Comparison of ENCODE assay signal across 22 cellular contexts in genomic region chr11:74646964-74647363, GRCh38. TPM values are rescaled to one million over a fixed set of nuclear protein-coding genes. Genes with fewer than 3 reads are reported as not detected.
A peak's percentile ranks its signal among the peaks of the same experiment; 100 is the strongest.
DNase-seq lines count a peak whose midpoint lies in the region; ATAC-seq, FAIRE-seq and TF ChIP-seq lines count a peak whose summit lies in the region.
"Had no signal": no experiment of that assay in that cellular context is flagged by ENCODE, and none has a peak within 500 bp of the region (broad histone marks: within the 10 kb centered on the region; RNA-seq: fewer than 3 reads in every experiment).

No MANE protein-coding gene starts in this region.

- POLR2A ChIA-PET in WTC11 (lab: Charles Lee): no interaction called here

- H3K4me3 Mint-ChIP-seq in WTC11: no peak overlapping the region
- H3K4me3 Mint-ChIP-seq: CD8-positive, alpha-beta T cell had no signal

- peak overlapping the region; percentile 78 for H3K27ac ChIP-seq in muscle layer of colon (ENCODE audit: low read depth, low read length)
- H3K27ac ChIP-seq in stomach: peak overlapping the region in 4 of 5 donors; percentile 7 to 85 (median 54)
- H3K27ac ChIP-seq: BLaER1 treated with 17β-estradiol and CSF1 and Interleukin-3, amounts not matched to agents 10 nM and 100 nM; Peyer's patch had no signal

- intact Hi-C loops in stomach (cut with DNase I; ENCODE audit: low total_unique reads): no loop called here

- H3K36me3 ChIP-seq in muscle layer of colon (ENCODE audit: insufficient read depth, low read length) (no peaks in the 10 kb centered on the region), stomach (peaks cover 0 to 56% (median 9%) of the 10 kb centered on the region in 4 donors)
- H3K36me3 ChIP-seq: Peyer's patch had no signal

- peak; percentile 42 for FAIRE-seq in HTR-8/SVneo (lab: Jason Lieb, UNC)
- FAIRE-seq: GM12891, GM18507, K562 had no signal

- H3K4me3 ChIP-seq in muscle layer of colon (ENCODE audit: low read depth in 1 of 2, low read length in 2 of 2) (no peak overlapping the region), stomach (no peak overlapping the region)
- H3K4me3 ChIP-seq: BLaER1 treated with 17β-estradiol and CSF1 and Interleukin-3, amounts not matched to agents 10 nM and 100 nM; K562; Peyer's patch had no signal

- no peak overlapping the region for H3K27ac Mint-ChIP-seq in WTC11
- H3K27ac Mint-ChIP-seq: CD8-positive, alpha-beta T cell had no signal

- no peak overlapping the region for H3K9ac ChIP-seq in muscle layer of colon (ENCODE audit: low read length)
- H3K9ac ChIP-seq: BLaER1 treated with 17β-estradiol and CSF1 and Interleukin-3, amounts not matched to agents 10 nM and 100 nM had no signal

- peaks cover 8% of the 10 kb centered on the region; the same call in 1 of the 2 replicates for H3K4me1 Mint-ChIP-seq in WTC11

- peaks cover 4% of the 10 kb centered on the region; the same call in 1 of the 2 replicates for H3K36me3 Mint-ChIP-seq in WTC11

- H3K9me3 ChIP-seq in muscle layer of colon (ENCODE audit: low read length) (no peaks in the 10 kb centered on the region), stomach (no peaks in the 10 kb centered on the region)
- H3K9me3 ChIP-seq: BLaER1 treated with 17β-estradiol and CSF1 and Interleukin-3, amounts not matched to agents 10 nM and 100 nM; Peyer's patch had no signal

- no peak for TF ChIP-seq EP300 in stomach (IDR thresholded peaks at IDR 0.05)

- no peak for DNase-seq in HTR-8/SVneo (ENCODE audit: insufficient read length, low spot score)
- peak; percentile 22 for DNase-seq in WTC11 (ENCODE audit: low spot score)
- no peak for DNase-seq in stomach
- DNase-seq in A172 (ENCODE audit: low spot score): no peak
- no peak for DNase-seq in iPS-NIHi11 (ENCODE audit: low spot score)
- DNase-seq: Calu3; CD8-positive, alpha-beta T cell; GOT3; NCI-H1092 treated with DMSO at 0.1 percent for 48 hours; NCI-H146; NCI-H2081; NCI-H2171 treated with DMSO at 0.1 percent for 48 hours; NCI-H446 treated with DMSO at 0.1 percent for 48 hours; NCI-H69; NK-92 treated with Interleukin-12 subunit alpha and Interleukin-12 subunit beta, amount 100 ng/mL, for 24 hours; Peyer's patch had no signal

- WGBS in stomach, 5 donors: 90 to 95% (median 94%) methylated on average over 7 of the region's 7 CpGs

- H3K27me3 ChIP-seq in muscle layer of colon (ENCODE audit: control insufficient read depth in 1 of 2, insufficient read depth in 2 of 2, low read length in 2 of 2): no peaks in the 10 kb centered on the region
- no peaks in the 10 kb centered on the region for H3K27me3 ChIP-seq in stomach
- H3K27me3 ChIP-seq: BLaER1 treated with 17β-estradiol and CSF1 and Interleukin-3, amounts not matched to agents 10 nM and 100 nM; Peyer's patch had no signal

- CTCF ChIA-PET in WTC11 (lab: Charles Lee): interaction anchor here (2.2 kb wide), 1 partner anchor 56 kb away, joined by 5 read pairs; no protein-coding TSS in a partner anchor

- ATAC-seq in WTC11 (no peak), HG02938 (IDR thresholded peaks at IDR 0.05; ENCODE audit: unreplicated experiment) (no peak)
- ATAC-seq: CD8-positive, alpha-beta T cell; K562 had no signal

- no peaks in the 10 kb centered on the region for H3K9me3 Mint-ChIP-seq in WTC11
- H3K9me3 Mint-ChIP-seq: CD8-positive, alpha-beta T cell had no signal

- H3K27me3 Mint-ChIP-seq in WTC11 (ENCODE audit: low read depth): no peaks in the 10 kb centered on the region

- no peak for TF ChIP-seq CTCF in WTC11 (IDR thresholded peaks at IDR 0.05)
- no peak for TF ChIP-seq CTCF in stomach (IDR thresholded peaks at IDR 0.05)

- TF ChIP-seq POLR2A in stomach (IDR thresholded peaks at IDR 0.05): no peak

- H3K4me1 ChIP-seq in muscle layer of colon (ENCODE audit: insufficient read depth, low read length) (peaks cover 72% of the 10 kb centered on the region), stomach (peaks cover 0 to 30% (median 14%) of the 10 kb centered on the region in 4 donors)
- H3K4me1 ChIP-seq: BLaER1 treated with 17β-estradiol and CSF1 and Interleukin-3, amounts not matched to agents 10 nM and 100 nM; Peyer's patch had no signal

TF ChIP-seq in WTC11, 78 proteins besides CTCF, POLR2A, EP300 and RAD21:
- TF ChIP-seq ZBTB43 (CRISPR knock-in tag; IDR thresholded peaks at IDR 0.05): no peak

RNA-seq across cellular contexts. Expression of gene POLD3, which starts 54.6 kb away (rescaled TPM):
- total RNA-seq in WTC11 (2021) (21.9 to 24.1 TPM (median 23.4 TPM) in 3 replicates), stomach (10 to 100 TPM in 4 of 5 donors, 1 to 10 TPM in 1; 4.7 to 85.7 (median 22.9) TPM)
- 10 to 100 TPM in 1 of 3 donors, 1 to 10 TPM in 2; 7.0 to 10.8 (median 7.5) TPM for polyA plus RNA-seq in stomach
- 28.7 and 41.1 TPM in 2 replicates for total RNA-seq in A172 (2014; rRNA removed; shearing (Covaris generic))
